1 cellular context compared by ENCODE assay signal in the genomic region with DNA sequence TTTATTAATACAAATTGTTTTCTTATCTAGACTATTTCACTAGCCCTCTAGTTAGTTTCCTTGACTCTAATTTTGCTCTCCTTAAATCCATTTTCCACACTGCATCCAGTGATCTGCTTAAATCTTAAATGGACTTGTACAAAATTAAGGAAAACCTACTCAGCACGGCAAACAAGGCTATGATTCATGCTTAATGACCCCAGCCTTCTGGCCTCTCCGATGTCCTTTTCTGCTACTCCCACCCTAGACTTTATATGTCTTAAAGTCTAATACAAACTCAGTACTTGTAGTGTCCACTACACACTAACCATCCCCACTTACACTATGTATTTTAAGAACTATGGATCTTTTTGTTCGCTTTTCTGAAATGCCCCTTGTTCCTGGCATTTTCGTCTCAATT.
TF ChIP-seq lines count a peak whose summit lies in the region.

No MANE protein-coding gene starts in this region.

TF ChIP-seq in IMR-90, 13 proteins besides CTCF, POLR2A, EP300 and RAD21 (continued from another document):
- TF ChIP-seq, protein P1, sequence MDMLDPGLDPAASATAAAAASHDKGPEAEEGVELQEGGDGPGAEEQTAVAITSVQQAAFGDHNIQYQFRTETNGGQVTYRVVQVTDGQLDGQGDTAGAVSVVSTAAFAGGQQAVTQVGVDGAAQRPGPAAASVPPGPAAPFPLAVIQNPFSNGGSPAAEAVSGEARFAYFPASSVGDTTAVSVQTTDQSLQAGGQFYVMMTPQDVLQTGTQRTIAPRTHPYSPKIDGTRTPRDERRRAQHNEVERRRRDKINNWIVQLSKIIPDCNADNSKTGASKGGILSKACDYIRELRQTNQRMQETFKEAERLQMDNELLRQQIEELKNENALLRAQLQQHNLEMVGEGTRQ (IDR thresholded peaks at IDR 0.05; ENCODE audit: low read depth, low read length): no peak
- no peak for TF ChIP-seq BHLHE40 (IDR thresholded peaks at IDR 0.05; ENCODE audit: low read depth, low read length)
- TF ChIP-seq RFX5 (IDR thresholded peaks at IDR 0.05; ENCODE audit: low read depth, low read length): no peak
- no peak for TF ChIP-seq SMC3 (IDR thresholded peaks at IDR 0.05; ENCODE audit: low read depth, low read length)
- no peak for TF ChIP-seq MAFK (IDR thresholded peaks at IDR 0.05; ENCODE audit: low read depth, low read length)
- TF ChIP-seq CHD1 (IDR thresholded peaks at IDR 0.05; ENCODE audit: low read depth, low read length): no peak
- no peak for TF ChIP-seq MXI1 (IDR thresholded peaks at IDR 0.05; ENCODE audit: borderline replicate concordance, low read depth, low read length)
